In genomic region chr14:32078794-32079663, GRCh38 we compare ENCODE assay signal across 8 cellular contexts. TPM values are rescaled to one million over a fixed set of nuclear protein-coding genes. Genes with fewer than 3 reads are reported as not detected.
DNase-seq lines count a peak whose midpoint lies in the region; ATAC-seq, FAIRE-seq and TF ChIP-seq lines count a peak whose summit lies in the region.

No MANE protein-coding gene starts in this region.

- no peaks in the 10 kb centered on the region for H3K9me3 Mint-ChIP-seq in astrocyte (ENCODE audit: unreplicated experiment)

- H3K4me2 ChIP-seq in IMR-90 (ENCODE audit: low read depth, low read length): peak overlapping the region; percentile 83
- peak overlapping the region; percentile 86 for H3K4me2 ChIP-seq in astrocyte (ENCODE audit: low read length)
- H3K4me2 ChIP-seq in HepG2 (ENCODE audit: low read depth, low read length): peak overlapping the region; percentile 78

- no peaks in the 10 kb centered on the region for H3K36me3 Mint-ChIP-seq in astrocyte (ENCODE audit: low read depth, unreplicated experiment)

- H3K14ac ChIP-seq in IMR-90 (replicated peaks; ENCODE audit: low read depth, low read length): no peak overlapping the region

- no peaks in the 10 kb centered on the region for H3K9me1 ChIP-seq in IMR-90 (ENCODE audit: insufficient read depth, low read length)

- H3K23ac ChIP-seq in IMR-90 (ENCODE audit: low read depth, low read length): peak overlapping the region; percentile 18; the same call in 1 of the 2 replicates

- FAIRE-seq in astrocyte (lab: Jason Lieb, UNC): peak; percentile 64
- no peak for FAIRE-seq in HepG2 (lab: Jason Lieb, UNC)

- no peak overlapping the region for H2BK15ac ChIP-seq in IMR-90 (ENCODE audit: low read depth, low read length)

- H3K27ac ChIP-seq in IMR-90 (ENCODE audit: insufficient read depth, low read length) (no peak overlapping the region), astrocyte (ENCODE audit: low read depth, low read length) (peak overlapping the region; percentile 90), HepG2 (ENCODE audit: extremely low read length, insufficient read depth, low read length) (peak overlapping the region; percentile 86), tibial nerve (peak overlapping the region in 3 of 4 donors; percentile 92 to 100 (median 98))

- no peak overlapping the region for H3K56ac ChIP-seq in IMR-90 (ENCODE audit: extremely low read depth, insufficient read depth, low read length)

- no peak overlapping the region for H4K91ac ChIP-seq in IMR-90 (ENCODE audit: insufficient read depth, low read depth, low read length)

- no peak overlapping the region for H2BK120ac ChIP-seq in IMR-90 (ENCODE audit: low read depth, low read length)

- H3K4me3 ChIP-seq in AG04449 (ENCODE audit: low read depth, low read length) (peak overlapping the region; percentile 89), IMR-90 (ENCODE audit: insufficient read depth, low read depth, low read length) (peak overlapping the region; percentile 78), astrocyte (ENCODE audit: insufficient read depth, low read depth, low read length) (peak overlapping the region; percentile 90), HepG2 (replicated peaks in 1 of 3; ENCODE audit: insufficient read depth in 1 of 3, low read depth in 2 of 3, low read length in 3 of 3) (peak overlapping the region; percentile 90 to 99 (median 99)), tibial nerve (peak overlapping the region; percentile 73 to 97 (median 88))

- H4K8ac ChIP-seq in IMR-90 (ENCODE audit: low read depth in 2 of 2, low read length in 2 of 2): no peak overlapping the region

- H3K4me1 Mint-ChIP-seq in astrocyte (ENCODE audit: low read depth, unreplicated experiment): peaks cover 34% of the 10 kb centered on the region

- peak overlapping the region; percentile 10 for H2BK5ac ChIP-seq in IMR-90 (ENCODE audit: low read depth, low read length, poor library complexity, severe bottlenecking)

- H4K5ac ChIP-seq in IMR-90 (ENCODE audit: low read depth, low read length): no peak overlapping the region

- peaks cover 67% of the 10 kb centered on the region for H3K79me2 ChIP-seq in astrocyte (ENCODE audit: insufficient read depth, low read length)
- peaks cover 68% of the 10 kb centered on the region for H3K79me2 ChIP-seq in HepG2 (ENCODE audit: insufficient read depth, low read length)

- WGBS in IMR-90 (ENCODE audit: extremely low coverage in 2 of 2, insufficient read length in 1 of 2), 2 experiments: no CpG with 5 or more reads among the region's 12 CpGs
- 10% methylated on average over 12 of the region's 12 CpGs for WGBS in HepG2 (ENCODE audit: low lambda C conversion rate)
- WGBS in tibial nerve, 2 donors: 25 to 28% methylated on average over 12 of the region's 12 CpGs

- H2AFZ ChIP-seq in IMR-90 (replicated peaks; ENCODE audit: low read length, poor library complexity) (no peak overlapping the region), astrocyte (ENCODE audit: low read depth, low read length) (no peak overlapping the region), HepG2 (ENCODE audit: low read length) (no peak overlapping the region)

- ATAC-seq in IMR-90 (ENCODE audit: low read depth): no peak
- 0 out of 3 replicates have a peak, but pooled peaks have one; percentile 3 for ATAC-seq in HepG2

- H3K36me3 ChIP-seq in IMR-90 (ENCODE audit: control insufficient read depth, insufficient read depth, low read length): no peaks in the 10 kb centered on the region
- no peaks in the 10 kb centered on the region for H3K36me3 ChIP-seq in astrocyte (ENCODE audit: insufficient read depth, low read length)
- no peaks in the 10 kb centered on the region for H3K36me3 ChIP-seq in HepG2 (replicated peaks in 1 of 2; ENCODE audit: control insufficient read depth in 1 of 2, insufficient read depth in 2 of 2, low read length in 2 of 2)
- no peaks in the 10 kb centered on the region for H3K36me3 ChIP-seq in tibial nerve

- H3K4me1 ChIP-seq in IMR-90 (ENCODE audit: control insufficient read depth, insufficient read depth, low read length) (peaks cover 2% of the 10 kb centered on the region; the same call in 1 of the 2 replicates), astrocyte (ENCODE audit: insufficient read depth, low read length) (peaks cover 12% of the 10 kb centered on the region), HepG2 (ENCODE audit: insufficient read depth, low read length) (peaks cover 64% of the 10 kb centered on the region), tibial nerve (peaks cover 0 to 72% (median 20%) of the 10 kb centered on the region in 4 donors)

- TF ChIP-seq RAD21 in IMR-90 (IDR thresholded peaks at IDR 0.05; ENCODE audit: low read length) (no peak), HepG2 (CRISPR knock-in tag; IDR thresholded peaks at IDR 0.05) (peak; percentile 6; the same call in 1 of the 2 replicates)

- no peak overlapping the region for H3K4ac ChIP-seq in IMR-90 (ENCODE audit: low read depth, low read length)

- H3K27ac Mint-ChIP-seq in astrocyte (ENCODE audit: unreplicated experiment): peak overlapping the region; percentile 55

- no peak overlapping the region for H2BK20ac ChIP-seq in IMR-90 (ENCODE audit: low read depth, low read length)

- no peaks in the 10 kb centered on the region for H3K9me3 ChIP-seq in IMR-90 (ENCODE audit: control insufficient read depth, insufficient read depth, low read length)
- no peaks in the 10 kb centered on the region for H3K9me3 ChIP-seq in astrocyte (ENCODE audit: insufficient read depth, low read depth, low read length)
- no peaks in the 10 kb centered on the region for H3K9me3 ChIP-seq in HepG2 (ENCODE audit: low read length)
- no peaks in the 10 kb centered on the region for H3K9me3 ChIP-seq in tibial nerve

- H3K27me3 Mint-ChIP-seq in astrocyte (ENCODE audit: low read depth, unreplicated experiment): no peaks in the 10 kb centered on the region

- no peak overlapping the region for H2AK9ac ChIP-seq in IMR-90 (replicated peaks; ENCODE audit: low read depth, low read length, poor library complexity)

- H3K4me3 Mint-ChIP-seq in astrocyte (ENCODE audit: unreplicated experiment): peak overlapping the region; percentile 99

- CTCF ChIA-PET in AG04449 (lab: Yijun Ruan, JAX) (interaction anchor here (1.7 to 2.9 kb wide), 2 partner anchors 172 to 173 kb away, joined by 5 to 10 read pairs; no protein-coding TSS in a partner anchor), IMR-90 (lab: Yijun Ruan, JAX) (no interaction called here), HepG2 (lab: Yijun Ruan, JAX; ENCODE audit: low intra/inter-chr PET ratio, low total read pairs) (interaction anchor here (0.6 kb wide), 1 partner anchor 176 kb away, joined by 3 read pairs; no protein-coding TSS in a partner anchor)

- no peak overlapping the region for H3K18ac ChIP-seq in IMR-90 (ENCODE audit: low read depth, low read length)

- intact Hi-C loops in IMR-90 (cut with micrococcal nuclease) (loop anchor here (2.0 to 5.0 kb wide), 2 partner anchors 20 to 293 kb away; no protein-coding TSS in a partner anchor), HepG2 (cut with micrococcal nuclease; ENCODE audit: unreplicated experiment) (loop anchor here (1.0 to 5.0 kb wide), 7 partner anchors 8 to 1512 kb away; partner anchors contain the start of gene HEATR5A)

- TF ChIP-seq POLR2A in IMR-90 (IDR thresholded peaks at IDR 0.05; ENCODE audit: low read depth, low read length) (no peak), HepG2 (IDR thresholded peaks at IDR 0.05; ENCODE audit: insufficient read depth in 1 of 2, low read depth in 2 of 2, low read length in 2 of 2) (no peak), tibial nerve (IDR thresholded peaks at IDR 0.05) (no peak)

- peak overlapping the region; percentile 87 for H3K9ac ChIP-seq in IMR-90 (ENCODE audit: low read depth, low read length)
- H3K9ac ChIP-seq in astrocyte (ENCODE audit: low read length): peak overlapping the region; percentile 88
- peak overlapping the region; percentile 98 for H3K9ac ChIP-seq in HepG2 (ENCODE audit: insufficient read depth, low read depth, low read length)

- BruUV-seq in IMR-90 (replicated peaks; lab: Mats Ljungman, UMichigan) (TSS peak; percentile 47), HepG2 (replicated peaks; lab: Mats Ljungman, UMichigan) (TSS peak; percentile 48)

- DNase-seq in AG04449 (ENCODE audit: low read depth, low spot score) (no peak), IMR-90 (peak; percentile 31), astrocyte (ENCODE audit: low read depth) (peak; percentile 60), HepG2 (ENCODE audit: low spot score) (peak; percentile 96), tibial nerve (ENCODE audit: low spot score in 2 of 2) (no peak), NCI-H774 (lab: John Stamatoyannopoulos, UW) (no peak), iPS-NIHi7 (ENCODE audit: extremely low spot score) (no peak)
- no peak for DNase-seq in effector CD4-positive, alpha-beta T cell

- H3K27me3 ChIP-seq in IMR-90 (ENCODE audit: control insufficient read depth, insufficient read depth, low read length): no peaks in the 10 kb centered on the region
- no peaks in the 10 kb centered on the region for H3K27me3 ChIP-seq in astrocyte (ENCODE audit: insufficient read depth, low read length)
- peaks cover 0 to 6% of the 10 kb centered on the region in 2 experiments; a peak in 1 of 5 replicates for H3K27me3 ChIP-seq in HepG2 (ENCODE audit: control insufficient read depth in 1 of 2, insufficient read depth in 2 of 2, low read length in 2 of 2)
- H3K27me3 ChIP-seq in tibial nerve: no peaks in the 10 kb centered on the region

- TF ChIP-seq EP300 in HepG2 (IDR thresholded peaks at IDR 0.05; ENCODE audit: low read depth in 2 of 2, low read length in 2 of 2): peak; percentile 21 to 63; a peak in 3 of 4 replicates
- peak; percentile 76; the same call in 1 of the 2 replicates for TF ChIP-seq EP300 in HepG2 (CRISPR knock-in tag; IDR thresholded peaks at IDR 0.05; ENCODE audit: borderline replicate concordance)
- TF ChIP-seq EP300 in tibial nerve (IDR thresholded peaks at IDR 0.05): no peak

- POLR2A ChIA-PET in AG04449 (lab: Yijun Ruan, JAX) (interaction anchor here (1.2 kb wide), 1 partner anchor 9 kb away, joined by 5 read pairs; no protein-coding TSS in a partner anchor), IMR-90 (lab: Charles Lee; ENCODE audit: unreplicated experiment) (no interaction called here), HepG2 (lab: Yijun Ruan, JAX) (no interaction called here)

- H2AK5ac ChIP-seq in IMR-90 (ENCODE audit: low read depth, low read length): no peak overlapping the region

- H4K20me1 ChIP-seq in IMR-90 (ENCODE audit: insufficient read depth, low read length) (peaks cover 55% of the 10 kb centered on the region), astrocyte (ENCODE audit: insufficient read depth, low read length) (peaks cover 59% of the 10 kb centered on the region), HepG2 (ENCODE audit: insufficient read depth, low read length) (peaks cover 47% of the 10 kb centered on the region)

- in situ Hi-C loops in IMR-90 (cut with MboI; ENCODE audit: low sequenced_read_pairs) (no loop called here), HepG2 (cut with HindIII; ENCODE audit: extremely low pct_ligation_motif_present, low pct_unique_long_range_greater_than_20kb) (loop anchor here (5.0 kb wide), 2 partner anchors 123 to 483 kb away; partner anchors contain the start of genes RNU6-7 and RNU6-8)

- dilution Hi-C loops in IMR-90 (cut with HindIII; ENCODE audit: low sequenced_read_pairs, unreplicated experiment): no loop called here

- TF ChIP-seq CTCF in AG04449 (IDR thresholded peaks at IDR 0.05; ENCODE audit: insufficient read depth, low read length, missing control alignments) (no peak), IMR-90 (conservative IDR thresholded peaks at IDR 0.05; ENCODE audit: low read depth, low read length) (no peak), astrocyte (IDR thresholded peaks at IDR 0.05; ENCODE audit: insufficient read depth, low read depth, low read length) (no peak), HepG2 (CRISPR knock-in tag; IDR thresholded peaks at IDR 0.05) (no peak), tibial nerve (IDR thresholded peaks at IDR 0.05) (no peak)

- peaks cover 6 to 28% of the 10 kb centered on the region in 2 experiments; a peak in 3 of 4 replicates for H3K79me1 ChIP-seq in IMR-90 (ENCODE audit: low read depth in 1 of 2, low read length in 2 of 2)

RNA-seq across cellular contexts. Expression of gene ARHGAP5, which starts 1.9 kb away (rescaled TPM):
- total RNA-seq in IMR-90 (2012; rRNA removed): 45.3 and 71.1 TPM in 2 replicates
- polyA plus RNA-seq in IMR-90 (2012; rRNA removed): 7.4 and 7.5 TPM in 2 replicates
- polyA plus RNA-seq in IMR-90 (2012; cell fraction: cytosol; rRNA removed): 0.80 and 0.92 TPM in 2 replicates
- polyA plus RNA-seq in IMR-90 (2012; cell fraction: nucleus; rRNA removed; ENCODE audit: low replicate concordance): 0.61 and 9.7 TPM in 2 replicates
- 127 and 140 TPM in 2 replicates for total RNA-seq in astrocyte
- 144 and 251 TPM in 2 replicates for total RNA-seq in HepG2 (2016; rRNA removed; fragmentation: Illumina TruSeq; extraction: Trizol)
- total RNA-seq in HepG2 (2016; cell fraction: cytosol; rRNA removed; fragmentation: Illumina TruSeq; extraction: Trizol; ENCODE audit: low read depth): 107 and 120 TPM in 2 replicates
- total RNA-seq in HepG2 (2016; cell fraction: insoluble cytoplasmic fraction; rRNA removed; fragmentation: Illumina TruSeq; extraction: Trizol): 143 and 234 TPM in 2 replicates
- total RNA-seq in HepG2 (2016; cell fraction: membrane; rRNA removed; fragmentation: Illumina TruSeq; extraction: Trizol): 251 and 354 TPM in 2 replicates
- total RNA-seq in HepG2 (2016; cell fraction: nucleus; rRNA removed; fragmentation: Illumina TruSeq; extraction: Trizol): 126 and 127 TPM in 2 replicates
- polyA plus RNA-seq in HepG2 (2011; rRNA removed): 33.2 and 33.7 TPM in 2 replicates
- polyA plus RNA-seq in HepG2 (2011; cell fraction: cytosol; rRNA removed): 9.5 and 23.4 TPM in 2 replicates
- polyA plus RNA-seq in HepG2 (2011; cell fraction: nucleus; rRNA removed): 16.4 and 21.5 TPM in 2 replicates
- polyA plus RNA-seq in HepG2 (2012): 66.9 and 68.2 TPM in 2 replicates
- polyA plus RNA-seq in HepG2 (2016; cell fraction: cytosol; fragmentation: Illumina TruSeq; extraction: Trizol; ENCODE audit: low read depth): 7.1 and 8.7 TPM in 2 replicates
- 97.2 and 109 TPM in 2 replicates for polyA plus RNA-seq in HepG2 (2016; cell fraction: insoluble cytoplasmic fraction; fragmentation: Illumina TruSeq; extraction: Trizol; ENCODE audit: low read depth)
- polyA plus RNA-seq in HepG2 (2016; cell fraction: membrane; fragmentation: Illumina TruSeq; extraction: Trizol; ENCODE audit: low read depth): 24.4 and 27.7 TPM in 2 replicates
- 58.3 and 60.5 TPM in 2 replicates for polyA plus RNA-seq in HepG2 (2016; cell fraction: nucleus; fragmentation: Illumina TruSeq; extraction: Trizol; ENCODE audit: insufficient read depth, low read depth)
- 32.3 and 33.4 TPM in 2 replicates for polyA minus RNA-seq in HepG2 (2011; rRNA and poly(A)+ RNA removed; ENCODE audit: low replicate concordance)
- 126 and 147 TPM in 2 replicates for polyA minus RNA-seq in HepG2 (2011; cell fraction: cytosol; rRNA and poly(A)+ RNA removed)
- 187 and 220 TPM in 2 replicates for polyA minus RNA-seq in HepG2 (2011; cell fraction: nucleus; rRNA and poly(A)+ RNA removed)
- 100 to 1,000 TPM in 3 of 4 donors, 10 to 100 TPM in 1; 85.8 to 167 (median 104) TPM for total RNA-seq in tibial nerve

Comparison
In these comparisons a context has a peak if more than half of its experiments do, and no peak if none do; other contexts are left out.
1. DNase-seq: peak in IMR-90 (single experiment), astrocyte (single experiment) and HepG2 (single experiment); none in AG04449 (single experiment), tibial nerve (0 of 2), NCI-H774 (single experiment), effector CD4-positive, alpha-beta T cell (single experiment) and iPS-NIHi7 (single experiment).
2. Peak in every context shown above with its lines, with median percentiles within 50 percentile points of each other: H3K4me3 ChIP-seq, H3K4me2 ChIP-seq and H3K9ac ChIP-seq.